Comparison of ENCODE assay signal across 20 cellular contexts in genomic region chr12:120406080-120406479, GRCh38. TPM values are rescaled to one million over a fixed set of nuclear protein-coding genes. Genes with fewer than 3 reads are reported as not detected.
DNase-seq lines count a peak whose midpoint lies in the region; ATAC-seq and TF ChIP-seq lines count a peak whose summit lies in the region.
"Had no signal": no experiment of that assay in that cellular context is flagged by ENCODE, and none has a peak within 500 bp of the region (broad histone marks: within the 10 kb centered on the region; RNA-seq: fewer than 3 reads in every experiment).

No MANE protein-coding gene starts in this region.

- no peak overlapping the region for H3K4ac ChIP-seq in H9 (ENCODE audit: low read depth, low read length)

- no peak overlapping the region for H3K14ac ChIP-seq in H9 (ENCODE audit: insufficient read depth, low read length)

- H3K56ac ChIP-seq in H9 (ENCODE audit: insufficient read length, low read depth, low read length): no peak overlapping the region

- H2AK5ac ChIP-seq in H9 (ENCODE audit: insufficient read length, low read length): no peak overlapping the region

- peaks cover 4 to 8% (median 6%) of the 10 kb centered on the region in 4 donors for H3K4me1 ChIP-seq in transverse colon
- no peaks in the 10 kb centered on the region for H3K4me1 ChIP-seq in naive thymus-derived CD4-positive, alpha-beta T cell (ENCODE audit: control insufficient read depth in 2 of 2, insufficient read depth in 2 of 2, low read length in 2 of 2)
- H3K4me1 ChIP-seq in H9 (ENCODE audit: insufficient read depth, low read length): peaks cover 3% of the 10 kb centered on the region; the same call in 1 of the 2 replicates
- H3K4me1 ChIP-seq: BE2C, SJCRH30 had no signal

- H4K91ac ChIP-seq in H9 (ENCODE audit: insufficient read length, low read depth, low read length): no peak overlapping the region

- H3K27ac Mint-ChIP-seq in neural crest cell (ENCODE audit: unreplicated experiment) (peak overlapping the region; percentile 1), H9 (peak overlapping the region in 1 of 3 experiments; percentile 43; a peak in 1 of 7 replicates)
- no peak overlapping the region for H3K27ac Mint-ChIP-seq in naive thymus-derived CD4-positive, alpha-beta T cell

- WGBS in transverse colon (ENCODE audit: low coverage in 1 of 2), 2 donors: 32 to 45% methylated on average over 3 of the region's 3 CpGs
- no CpG with 5 or more reads among the region's 3 CpGs for WGBS in H9 (ENCODE audit: extremely low coverage, insufficient read length, low lambda C conversion rate)

- H4K5ac ChIP-seq in H9 (ENCODE audit: insufficient read length, low read depth, low read length): no peak overlapping the region

- no peaks in the 10 kb centered on the region for H3K79me2 ChIP-seq in H9 (ENCODE audit: insufficient read depth, low read length)

- no peak overlapping the region for H2BK120ac ChIP-seq in H9 (ENCODE audit: low read depth, low read length, poor library complexity, severe bottlenecking)

- no peak overlapping the region for H3K4me3 ChIP-seq in transverse colon
- H3K4me3 ChIP-seq in naive thymus-derived CD4-positive, alpha-beta T cell (ENCODE audit: low read length): no peak overlapping the region
- H3K4me3 ChIP-seq: GM12878, HAP-1, SJCRH30 had no signal

- no peaks in the 10 kb centered on the region for H3K79me1 ChIP-seq in H9 (ENCODE audit: insufficient read depth, low read depth, low read length, poor library complexity, severe bottlenecking)

- TF ChIP-seq CTCF in neural crest cell (conservative IDR thresholded peaks at IDR 0.05) (no peak), transverse colon (IDR thresholded peaks at IDR 0.05) (no peak), H9 (conservative IDR thresholded peaks at IDR 0.05) (no peak)

- H2BK15ac ChIP-seq in H9 (ENCODE audit: low read depth, low read length): no peak overlapping the region

- H3K36me3 ChIP-seq in transverse colon: no peaks in the 10 kb centered on the region
- no peaks in the 10 kb centered on the region for H3K36me3 ChIP-seq in naive thymus-derived CD4-positive, alpha-beta T cell (ENCODE audit: control insufficient read depth in 2 of 3, insufficient read depth in 3 of 3, low read length in 3 of 3)
- H3K36me3 ChIP-seq: BE2C, HAP-1, SJCRH30 had no signal

- H3K27ac ChIP-seq in transverse colon (peak overlapping the region; percentile 0 to 40 (median 19)), H9 (ENCODE audit: insufficient read length, low read depth, low read length) (no peak overlapping the region)
- no peak overlapping the region for H3K27ac ChIP-seq in naive thymus-derived CD4-positive, alpha-beta T cell (ENCODE audit: low read depth, low read length)
- H3K27ac ChIP-seq: SJCRH30 had no signal

- H3K27me3 Mint-ChIP-seq in neural crest cell (ENCODE audit: low read depth) (no peaks in the 10 kb centered on the region), H9 (ENCODE audit: low read depth) (peaks cover 2% of the 10 kb centered on the region)
- H3K27me3 Mint-ChIP-seq in naive thymus-derived CD4-positive, alpha-beta T cell: peaks cover 0 to 11% (median 2%) of the 10 kb centered on the region in 5 donors

- peaks cover 23% of the 10 kb centered on the region for H3K4me1 Mint-ChIP-seq in neural crest cell
- peaks cover 0 to 3% (median 0%) of the 10 kb centered on the region in 7 donors for H3K4me1 Mint-ChIP-seq in naive thymus-derived CD4-positive, alpha-beta T cell
- peaks cover 10 to 16% of the 10 kb centered on the region in 2 experiments for H3K4me1 Mint-ChIP-seq in H9

- H2BK20ac ChIP-seq in H9 (ENCODE audit: low read depth, low read length, poor library complexity, severe bottlenecking): no peak overlapping the region

- ATAC-seq in left colon: peak; percentile 95
- no peak for ATAC-seq in naive thymus-derived CD4-positive, alpha-beta T cell
- ATAC-seq: GM12878 had no signal

- no peak overlapping the region for H3K4me2 ChIP-seq in H9 (ENCODE audit: insufficient read depth, insufficient read length, low read length)

- H3K27me3 ChIP-seq in transverse colon (no peaks in the 10 kb centered on the region), H9 (ENCODE audit: insufficient read depth, low read length) (no peaks in the 10 kb centered on the region)
- no peaks in the 10 kb centered on the region for H3K27me3 ChIP-seq in naive thymus-derived CD4-positive, alpha-beta T cell (ENCODE audit: control insufficient read depth in 2 of 2, insufficient read depth in 2 of 2, low read length in 2 of 2)
- H3K27me3 ChIP-seq: BE2C, SJCRH30 had no signal

- TF ChIP-seq EP300 in transverse colon (IDR thresholded peaks at IDR 0.05; ENCODE audit: low read depth): no peak

- POLR2A ChIA-PET in naive thymus-derived CD4-positive, alpha-beta T cell (lab: Charles Lee): no interaction called here

- no peaks in the 10 kb centered on the region for H3K23me2 ChIP-seq in H9 (ENCODE audit: insufficient read length, low read depth, low read length, poor library complexity, severe bottlenecking)

- H3K36me3 Mint-ChIP-seq in neural crest cell (ENCODE audit: low read depth) (no peaks in the 10 kb centered on the region), H9 (ENCODE audit: insufficient read depth in 1 of 3, low read depth in 3 of 3) (peaks cover 0 to 2% (median 0%) of the 10 kb centered on the region in 3 experiments; a peak in 1 of 7 replicates)
- no peaks in the 10 kb centered on the region for H3K36me3 Mint-ChIP-seq in naive thymus-derived CD4-positive, alpha-beta T cell

- no peak overlapping the region for H3T11ph ChIP-seq in H9 (ENCODE audit: low read length)

- no peak overlapping the region for H2AFZ ChIP-seq in H9 (ENCODE audit: low read length)

- TF ChIP-seq POLR2A in transverse colon (IDR thresholded peaks at IDR 0.05): no peak

- H2BK5ac ChIP-seq in H9 (ENCODE audit: insufficient read length, low read length): no peak overlapping the region

- H2BK12ac ChIP-seq in H9 (ENCODE audit: insufficient read length, low read depth, low read length): no peak overlapping the region

- no peak overlapping the region for H3K18ac ChIP-seq in H9 (ENCODE audit: insufficient read length, low read depth, low read length)

- H3K9me3 ChIP-seq in transverse colon: no peaks in the 10 kb centered on the region
- H3K9me3 ChIP-seq in naive thymus-derived CD4-positive, alpha-beta T cell (ENCODE audit: control insufficient read depth in 2 of 3, low read length in 3 of 3): no peaks in the 10 kb centered on the region
- no peaks in the 10 kb centered on the region for H3K9me3 ChIP-seq in H9 (ENCODE audit: control insufficient read depth, low read depth, low read length)
- H3K9me3 ChIP-seq: BE2C, HAP-1, SJCRH30 had no signal

- H3K4me3 Mint-ChIP-seq in neural crest cell: no peak overlapping the region
- H3K4me3 Mint-ChIP-seq in naive thymus-derived CD4-positive, alpha-beta T cell: no peak overlapping the region
- H3K4me3 Mint-ChIP-seq in H9: no peak overlapping the region

- CTCF ChIA-PET in naive thymus-derived CD4-positive, alpha-beta T cell (lab: Charles Lee): no interaction called here

- no peak overlapping the region for H3K9ac ChIP-seq in H9 (ENCODE audit: extremely low read depth, insufficient read length, low read length)

- intact Hi-C loops in left colon (cut with DNase I, micrococcal nuclease): no loop called here
- intact Hi-C loops in transverse colon (cut with DNase I; ENCODE audit: low total_unique reads): no loop called here
- intact Hi-C loops in naive thymus-derived CD4-positive, alpha-beta T cell (cut with micrococcal nuclease): no loop called here

- no peak overlapping the region for H4K8ac ChIP-seq in H9 (replicated peaks; ENCODE audit: insufficient read length, low read depth, low read length)

- in situ Hi-C loops in transverse colon (cut with MboI; ENCODE audit: low pct_ligation_motif_present in 1 of 4, low pct_unique_long_range_greater_than_20kb in 1 of 4, low sequenced_read_pairs in 3 of 4): no loop called here

- H3K9me3 Mint-ChIP-seq in neural crest cell (no peaks in the 10 kb centered on the region), H9 (0 out of 5 replicates have a peak, but pooled peaks cover 0 to 3% of the 10 kb centered on the region in 2 experiments)
- no peaks in the 10 kb centered on the region for H3K9me3 Mint-ChIP-seq in naive thymus-derived CD4-positive, alpha-beta T cell

- peak; percentile 55 for DNase-seq in NCI-H69 (lab: John Stamatoyannopoulos, UW)
- DNase-seq in left colon: no peak
- no peak for DNase-seq in neural crest cell (ENCODE audit: low read depth, low spot score)
- no peak for DNase-seq in transverse colon
- no peak for DNase-seq in DMS 273 treated with DMSO at 0.1 percent for 48 hours (lab: John Stamatoyannopoulos, UW)
- no peak for DNase-seq in naive thymus-derived CD4-positive, alpha-beta T cell
- DNase-seq in H9: no peak
- DNase-seq: BE2C, DMS79 treated with DMSO at 0.1 percent for 48 hours, IMR-90, NCI-H1105, NCI-H146, NCI-H2029, NCI-H2171, NCI-H446, NCI-H526, OCI-M1, SJCRH30 had no signal

- H3K23ac ChIP-seq in H9 (ENCODE audit: insufficient read length, low read depth, low read length): no peak overlapping the region

- no peaks in the 10 kb centered on the region for H4K20me1 ChIP-seq in H9 (ENCODE audit: control insufficient read depth, insufficient read depth, insufficient read length)

RNA-seq across cellular contexts. Expression of gene COX6A1, which starts 31.8 kb away (rescaled TPM):
- total RNA-seq in left colon (1,000 to 10,000 TPM in 1 of 2 donors, 100 to 1,000 TPM in 1; 936 to 1,140 TPM), neural crest cell (315 and 320 TPM in 2 replicates), transverse colon (1,000 to 10,000 TPM in 2 of 4 donors, 100 to 1,000 TPM in 2; 469 to 1,865 (median 1,048) TPM), H9 (2021) (415 and 425 TPM in 2 replicates)
- total RNA-seq in naive thymus-derived CD4-positive, alpha-beta T cell: 100 to 1,000 TPM; 118 to 270 (median 130) TPM
- polyA plus RNA-seq in naive thymus-derived CD4-positive, alpha-beta T cell: 100 to 1,000 TPM; 648 to 782 TPM

RNA-seq across cellular contexts. Expression of gene MSI1, which starts 37.1 kb away (rescaled TPM):
- total RNA-seq in left colon (1 to 10 TPM; 3.4 to 7.4 TPM), neural crest cell (224 and 229 TPM in 2 replicates), transverse colon (1 to 10 TPM in 1 of 4 donors, under 1 TPM in 1, not detected in 2; 0.82 to 7.5 TPM), H9 (2021) (91.5 and 93.2 TPM in 2 replicates)
- not detected for total RNA-seq in naive thymus-derived CD4-positive, alpha-beta T cell
- polyA plus RNA-seq in naive thymus-derived CD4-positive, alpha-beta T cell: not detected
- total RNA-seq: GM12878, IMR-90 had no signal
- polyA plus RNA-seq: IMR-90 had no signal

RNA-seq across cellular contexts. Expression of gene TRIAP1, which starts 40.1 kb away (rescaled TPM):
- 10 to 100 TPM; 14.1 to 20.1 TPM for total RNA-seq in left colon
- total RNA-seq in neural crest cell: 38.0 and 38.1 TPM in 2 replicates
- total RNA-seq in transverse colon: 10 to 100 TPM in 3 of 4 donors, 1 to 10 TPM in 1; 7.2 to 20.9 (median 11.9) TPM
- 10 to 100 TPM; 15.9 to 38.0 (median 19.6) TPM for total RNA-seq in naive thymus-derived CD4-positive, alpha-beta T cell
- 10 to 100 TPM; 47.9 to 55.1 TPM for polyA plus RNA-seq in naive thymus-derived CD4-positive, alpha-beta T cell
- total RNA-seq in H9 (2021): 70.4 and 77.9 TPM in 2 replicates

RNA-seq across cellular contexts. Expression of gene GATC, which starts 40.2 kb away (rescaled TPM):
- 10 to 100 TPM; 18.9 to 32.7 TPM for total RNA-seq in left colon
- total RNA-seq in neural crest cell: 32.0 and 33.8 TPM in 2 replicates
- 10 to 100 TPM; 15.5 to 21.6 (median 19.2) TPM for total RNA-seq in transverse colon
- total RNA-seq in naive thymus-derived CD4-positive, alpha-beta T cell: 10 to 100 TPM; 21.8 to 30.6 (median 26.9) TPM
- 10 to 100 TPM; 14.4 to 19.7 TPM for polyA plus RNA-seq in naive thymus-derived CD4-positive, alpha-beta T cell
- 25.9 and 38.5 TPM in 2 replicates for total RNA-seq in H9 (2021)

Comparison
In these comparisons a context has a peak if more than half of its experiments do, and no peak if none do; other contexts are left out.
1. H3K27ac ChIP-seq: peak in transverse colon (4 of 4); none in naive thymus-derived CD4-positive, alpha-beta T cell (single experiment) and H9 (single experiment).
2. RNA of gene MSI1, which starts 37.1 kb away (total RNA-seq): 224 to 229 TPM in neural crest cell and 91.5 to 93.2 TPM in H9; 3.4 to 7.4 TPM in left colon, 0.82 to 7.5 TPM in transverse colon and not detected in naive thymus-derived CD4-positive, alpha-beta T cell; every median in the first group is over 10 times any median in the second.